In genomic region chr3:132255041-132255745, GRCh38 we compare ENCODE assay signal across 12 cellular contexts.
DNase-seq lines count a peak whose midpoint lies in the region; ATAC-seq and TF ChIP-seq lines count a peak whose summit lies in the region.
"Had no signal": no experiment of that assay in that cellular context is flagged by ENCODE, and none has a peak within 500 bp of the region (broad histone marks: within the 10 kb centered on the region; RNA-seq: fewer than 3 reads in every experiment).

No MANE protein-coding gene starts in this region.

- peaks cover 5% of the 10 kb centered on the region for H3K27me3 ChIP-seq in left ventricle myocardium inferior (ENCODE audit: low read depth)
- no peaks in the 10 kb centered on the region for H3K27me3 ChIP-seq in hepatocyte

- H3K27ac ChIP-seq in left ventricle myocardium inferior (replicated peaks) (no peak overlapping the region), hepatocyte (peak overlapping the region; percentile 5)

- DNase-seq in left cardiac atrium (no peak), left ventricle myocardium inferior (no peak), amniotic epithelial cell (ENCODE audit: low read depth) (peak; percentile 84), hepatocyte (ENCODE audit: low spot score) (peak; percentile 26), iPS-NIHi11 (ENCODE audit: low spot score) (no peak)
- DNase-seq in central memory CD4-positive, alpha-beta T cell = no peak
- no peak for DNase-seq in activated naive CD4-positive, alpha-beta T cell treated with anti-CD3 and anti-CD28 coated beads, Interleukin-2, amount 50 U/mL, for 16 hours
- DNase-seq: activated B cell treated with CpG ODN at 0.5 μM for 24 hours; activated effector memory CD4-positive, alpha-beta T cell treated with Interleukin-2 at 50 U/mL for 16 hours; endodermal cell had no signal

- intact Hi-C loops in left cardiac atrium (cut with DNase I) (loop anchor here in 1 of 2 donors (5.0 kb wide), 1 partner anchor 142 kb away; no protein-coding TSS in a partner anchor), left ventricle myocardium inferior (cut with micrococcal nuclease) (no loop called here)

- H3K9me3 ChIP-seq in left ventricle myocardium inferior (replicated peaks) (no peaks in the 10 kb centered on the region), hepatocyte (ENCODE audit: low read depth) (no peaks in the 10 kb centered on the region)

- no peak overlapping the region for H2AFZ ChIP-seq in hepatocyte

- H3K4me1 ChIP-seq in left ventricle myocardium inferior (no peaks in the 10 kb centered on the region), hepatocyte (ENCODE audit: insufficient read depth) (no peaks in the 10 kb centered on the region)

- H3K4me2 ChIP-seq in hepatocyte = no peak overlapping the region

- H3K4me3 ChIP-seq in left ventricle myocardium inferior (no peak overlapping the region), hepatocyte (no peak overlapping the region)

- TF ChIP-seq CTCF in left ventricle myocardium inferior (IDR thresholded peaks at IDR 0.05; ENCODE audit: borderline replicate concordance) = no peak
- no peak for TF ChIP-seq CTCF in hepatocyte (IDR thresholded peaks at IDR 0.05; ENCODE audit: poor library complexity)

- no peaks in the 10 kb centered on the region for H3K36me3 ChIP-seq in left ventricle myocardium inferior
- no peaks in the 10 kb centered on the region for H3K36me3 ChIP-seq in hepatocyte (replicated peaks; ENCODE audit: insufficient read depth, low read depth)

- H4K20me1 ChIP-seq in hepatocyte (ENCODE audit: insufficient read depth, poor library complexity, severe bottlenecking) = no peaks in the 10 kb centered on the region

- ATAC-seq in left cardiac atrium = peak; percentile 34 to 85
- ATAC-seq in HG02884 (IDR thresholded peaks at IDR 0.05; ENCODE audit: unreplicated experiment) = no peak
- ATAC-seq: stimulated activated effector memory CD8-positive, alpha-beta T cell treated with anti-CD3 and anti-CD28 coated beads, Interleukin-12 subunit alpha, Interleukin-12 subunit beta, amount 100 ng/mL, for 72 hours had no signal

- WGBS in hepatocyte (ENCODE audit: low lambda C conversion rate, missing lambda C conversion rate) = 38% methylated on average over 5 of the region's 5 CpGs

- H3K9me2 ChIP-seq in hepatocyte (replicated peaks; ENCODE audit: insufficient read depth) = no peaks in the 10 kb centered on the region

- no peaks in the 10 kb centered on the region for H3K79me2 ChIP-seq in hepatocyte

Comparison
In these comparisons a context has a peak if more than half of its experiments do, and no peak if none do; other contexts are left out.
1. DNase-seq: peak in amniotic epithelial cell (single experiment) and hepatocyte (single experiment); none in left cardiac atrium (single experiment), left ventricle myocardium inferior (single experiment), central memory CD4-positive, alpha-beta T cell (single experiment), activated naive CD4-positive, alpha-beta T cell treated with anti-CD3 and anti-CD28 coated beads, Interleukin-2, amount 50 U/mL, for 16 hours (single experiment) and iPS-NIHi11 (single experiment).